In the genomic region with DNA sequence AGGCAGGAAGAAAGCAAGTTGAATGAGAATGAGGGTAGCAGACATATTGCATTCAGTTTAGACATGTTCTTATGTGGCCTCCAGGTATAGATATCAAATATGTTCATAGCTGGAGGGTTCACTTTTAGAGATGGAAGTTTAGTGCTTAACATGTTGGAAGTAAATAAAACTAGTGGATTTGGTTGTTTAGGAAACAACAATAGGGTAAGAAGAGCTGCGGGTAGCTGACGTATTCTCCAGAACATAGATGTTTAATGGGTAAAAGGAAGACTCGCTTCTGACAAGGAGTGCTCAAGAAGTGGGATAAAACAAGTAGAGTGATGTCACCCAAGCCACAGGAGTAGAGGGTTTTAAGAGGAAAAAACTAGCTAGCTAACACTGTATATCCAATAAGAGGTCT, we compare ENCODE assay signal across 12 cellular contexts.
"Had no signal": no experiment of that assay in that cellular context is flagged by ENCODE, and none has a peak within 500 bp of the region (broad histone marks: within the 10 kb centered on the region; RNA-seq: fewer than 3 reads in every experiment).

No MANE protein-coding gene starts in this region.

- H3K27me3 ChIP-seq: colonic mucosa had no signal

- H3K9me3 ChIP-seq: colonic mucosa had no signal

- H3K36me3 ChIP-seq: colonic mucosa had no signal

- DNase-seq: activated B cell treated with CpG ODN at 0.5 μM for 24 hours; activated CD4-positive, alpha-beta T cell treated with anti-CD3 and anti-CD28 coated beads, Interleukin-2, amount 10 ng/mL, durations not matched to agents 7 days and 5 days; activated CD8-positive, alpha-beta memory T cell treated with anti-CD3 and anti-CD28 coated beads for 24 hours; activated gamma-delta T cell treated with Interleukin-2 at 50 U/mL for 16 hours; amniotic stem cell; central memory CD4-positive, alpha-beta T cell; colonic mucosa; naive B cell; stimulated activated naive CD8-positive, alpha-beta T cell treated with anti-CD3 and anti-CD28 coated beads, Interleukin-15, Interleukin-2, amounts not matched to agents 100 U/mL and 50 U/mL, for 24 hours; T-helper 2 cell had no signal

- H3K4me3 ChIP-seq: colonic mucosa, smooth muscle cell had no signal

- H3K4me1 ChIP-seq: colonic mucosa had no signal

- ATAC-seq: esophagus mucosa; stimulated activated naive CD8-positive, alpha-beta T cell treated with anti-CD3 and anti-CD28 coated beads, Interleukin-15, Interleukin-2, amounts not matched to agents 100 U/mL and 50 U/mL, for 24 hours had no signal

- H3K4me2 ChIP-seq: smooth muscle cell had no signal
